12 cellular contexts compared by ENCODE assay signal in the genomic region with DNA sequence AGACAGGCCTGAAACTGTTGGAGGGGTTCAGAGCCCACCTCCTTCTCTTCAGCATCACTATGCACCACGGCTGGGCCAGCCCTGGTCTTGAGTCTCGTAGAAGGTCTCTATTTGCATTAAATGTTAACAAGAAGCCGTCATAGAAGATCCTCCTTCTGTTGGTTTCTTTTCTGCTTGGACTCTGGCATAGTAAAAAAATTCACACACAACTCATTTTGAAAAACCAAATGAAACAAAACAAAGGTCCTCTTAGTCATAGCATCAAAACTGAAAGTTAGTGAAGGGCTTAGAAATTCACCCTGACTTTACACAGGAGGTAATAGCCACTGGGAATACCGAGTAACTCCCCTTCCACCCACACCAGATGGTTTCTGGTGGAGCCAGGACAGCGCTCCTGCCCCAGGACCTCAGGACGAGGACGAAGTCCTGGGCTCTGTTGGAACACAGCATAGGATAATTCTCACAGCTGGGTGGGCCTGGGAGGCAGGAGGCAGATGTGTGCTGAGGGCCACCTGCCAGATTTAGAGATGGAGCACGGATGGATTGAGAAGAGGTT.
A peak's percentile ranks its signal among the peaks of the same experiment; 100 is the strongest.
DNase-seq lines count a peak whose midpoint lies in the region; ATAC-seq, FAIRE-seq and TF ChIP-seq lines count a peak whose summit lies in the region.
"Had no signal": no experiment of that assay in that cellular context is flagged by ENCODE, and none has a peak within 500 bp of the region (broad histone marks: within the 10 kb centered on the region; RNA-seq: fewer than 3 reads in every experiment).

No MANE protein-coding gene starts in this region.

- no peaks in the 10 kb centered on the region for H3K4me1 ChIP-seq in OCI-LY7 (ENCODE audit: insufficient read depth, low read length, poor library complexity, severe bottlenecking)
- H3K4me1 ChIP-seq: uterus had no signal

- H3K4me1 Mint-ChIP-seq in activated naive CD8-positive, alpha-beta T cell treated with anti-CD3 and anti-CD28 coated beads, Interleukin-2, amount 10 ng/mL, durations not matched to agents 7 days and 5 days = peaks cover 41% of the 10 kb centered on the region

- POLR2A ChIA-PET in activated naive CD8-positive, alpha-beta T cell treated with anti-CD3 and anti-CD28 coated beads, Interleukin-2, amount 10 ng/mL, durations not matched to agents 7 days and 5 days (lab: Charles Lee) = interaction anchor here (0.7 kb wide), 1 partner anchor 57 kb away, joined by 3 read pairs; no protein-coding TSS in a partner anchor
- POLR2A ChIA-PET in OCI-LY7 (lab: Charles Lee) = no interaction called here

- peaks cover 2% of the 10 kb centered on the region for H3K27me3 Mint-ChIP-seq in activated naive CD8-positive, alpha-beta T cell treated with anti-CD3 and anti-CD28 coated beads, Interleukin-2, amount 10 ng/mL, durations not matched to agents 7 days and 5 days

- H4K20me1 ChIP-seq in OCI-LY7 (ENCODE audit: insufficient read depth, low read length) = no peaks in the 10 kb centered on the region

- H3K27ac ChIP-seq in OCI-LY7 (ENCODE audit: low read depth, low read length, poor library complexity, severe bottlenecking) = no peak overlapping the region
- H3K27ac ChIP-seq: uterus had no signal

- FAIRE-seq in GM12891 (lab: Jason Lieb, UNC) = peak; percentile 57

- ATAC-seq in GM19438 (IDR thresholded peaks at IDR 0.05; ENCODE audit: low read depth, unreplicated experiment) = peak; percentile 84
- peak; percentile 88 for ATAC-seq in HG03095 (IDR thresholded peaks at IDR 0.05; ENCODE audit: unreplicated experiment)
- ATAC-seq in activated naive CD8-positive, alpha-beta T cell treated with anti-CD3 and anti-CD28 coated beads, Interleukin-2, amount 10 ng/mL, durations not matched to agents 7 days and 5 days (ENCODE audit: low read depth) = peak; percentile 28
- ATAC-seq: sciatic nerve had no signal

- H3K4me2 ChIP-seq in OCI-LY7 (ENCODE audit: low read length) = no peak overlapping the region

- no peaks in the 10 kb centered on the region for H3K9me3 ChIP-seq in OCI-LY7 (ENCODE audit: low read length)
- H3K9me3 ChIP-seq: uterus had no signal

- peaks cover 3% of the 10 kb centered on the region for H3K36me3 Mint-ChIP-seq in activated naive CD8-positive, alpha-beta T cell treated with anti-CD3 and anti-CD28 coated beads, Interleukin-2, amount 10 ng/mL, durations not matched to agents 7 days and 5 days

- intact Hi-C loops in OCI-LY7 (cut with micrococcal nuclease; ENCODE audit: unreplicated experiment) = no loop called here

- no TSS peak for BruUV-seq in OCI-LY7 (replicated peaks; lab: Mats Ljungman, UMichigan)

- CTCF ChIA-PET in OCI-LY7 (lab: Charles Lee; ENCODE audit: unreplicated experiment) = no interaction called here

- no peak for TF ChIP-seq CTCF in OCI-LY7 (conservative IDR thresholded peaks at IDR 0.05; ENCODE audit: low read length)

- peak overlapping the region; percentile 96 for H3K27ac Mint-ChIP-seq in activated naive CD8-positive, alpha-beta T cell treated with anti-CD3 and anti-CD28 coated beads, Interleukin-2, amount 10 ng/mL, durations not matched to agents 7 days and 5 days

- no peak for TF ChIP-seq POLR2A in GM12891 (IDR thresholded peaks at IDR 0.05; ENCODE audit: low read depth, low read length)

- no peaks in the 10 kb centered on the region for H3K79me2 ChIP-seq in OCI-LY7 (ENCODE audit: insufficient read depth, low read depth, low read length)

- H3K4me3 ChIP-seq in OCI-LY7 (ENCODE audit: low read depth, low read length, poor library complexity, severe bottlenecking) = no peak overlapping the region
- H3K4me3 ChIP-seq: uterus had no signal

- DNase-seq in GM12891 (ENCODE audit: insufficient read length, low spot score) (peak; percentile 25), OCI-LY7 (ENCODE audit: low spot score) (no peak), SKM-1 treated with dmso at 0.1 percent for 144 hours (lab: John Stamatoyannopoulos, UW; ENCODE audit: unreplicated experiment) (no peak), NOMO-1 treated with DMSO at 0.1 percent for 48 hours (lab: John Stamatoyannopoulos, UW; ENCODE audit: unreplicated experiment) (no peak), NCI-H1105 treated with DMSO at 0.1 percent for 48 hours (lab: John Stamatoyannopoulos, UW) (no peak)
- DNase-seq in activated naive CD8-positive, alpha-beta T cell treated with anti-CD3 and anti-CD28 coated beads, Interleukin-2, amount 10 ng/mL, durations not matched to agents 7 days and 5 days = peak; percentile 41
- DNase-seq: aorta, DMS53, uterus had no signal

- no peaks in the 10 kb centered on the region for H3K9me2 ChIP-seq in OCI-LY7 (ENCODE audit: insufficient read depth, low read length)

- H3K9me3 Mint-ChIP-seq in activated naive CD8-positive, alpha-beta T cell treated with anti-CD3 and anti-CD28 coated beads, Interleukin-2, amount 10 ng/mL, durations not matched to agents 7 days and 5 days = no peaks in the 10 kb centered on the region

- H2AFZ ChIP-seq in OCI-LY7 (ENCODE audit: low read length) = no peak overlapping the region

- H3K4me3 Mint-ChIP-seq in activated naive CD8-positive, alpha-beta T cell treated with anti-CD3 and anti-CD28 coated beads, Interleukin-2, amount 10 ng/mL, durations not matched to agents 7 days and 5 days = peak overlapping the region; percentile 18

- H3K36me3 ChIP-seq in OCI-LY7 (ENCODE audit: insufficient read depth, low read length) = no peaks in the 10 kb centered on the region
- H3K36me3 ChIP-seq: uterus had no signal

TF ChIP-seq in GM12891, 5 proteins besides CTCF, POLR2A, EP300 and RAD21:
- no peak for TF ChIP-seq TAF1 (IDR thresholded peaks at IDR 0.05; ENCODE audit: low read depth, low read length)
- TF ChIP-seq POLR2AphosphoS5 (IDR thresholded peaks at IDR 0.05; ENCODE audit: low read depth, low read length) = no peak
- no peak for TF ChIP-seq PAX5 (IDR thresholded peaks at IDR 0.05; ENCODE audit: insufficient read depth, low read length, severe bottlenecking)
- no peak for TF ChIP-seq SPI1 (IDR thresholded peaks at IDR 0.05; ENCODE audit: low read depth, low read length)
- TF ChIP-seq POU2F2 (IDR thresholded peaks at IDR 0.05; ENCODE audit: low read depth, low read length) = no peak

Comparison
In these comparisons a context has a peak if more than half of its experiments do, and no peak if none do; other contexts are left out.
1. DNase-seq: peak in GM12891 (single experiment) and activated naive CD8-positive, alpha-beta T cell treated with anti-CD3 and anti-CD28 coated beads, Interleukin-2, amount 10 ng/mL, durations not matched to agents 7 days and 5 days (single experiment); none in OCI-LY7 (single experiment), SKM-1 treated with dmso at 0.1 percent for 144 hours (single experiment), NOMO-1 treated with DMSO at 0.1 percent for 48 hours (single experiment) and NCI-H1105 treated with DMSO at 0.1 percent for 48 hours (single experiment).
2. ATAC-seq: peak in every context shown above with its lines; median percentile 88 in HG03095; 84 in GM19438; 28 in activated naive CD8-positive, alpha-beta T cell treated with anti-CD3 and anti-CD28 coated beads, Interleukin-2, amount 10 ng/mL, durations not matched to agents 7 days and 5 days.